In genomic region chr2:241443486-241444223, GRCh38 we compare ENCODE assay signal across 1 cellular context.
TF ChIP-seq lines count a peak whose summit lies in the region.

No MANE protein-coding gene starts in this region.

TF ChIP-seq in K562, 482 proteins besides CTCF, POLR2A, EP300 and RAD21 (continued from another document and continues in another):
- TF ChIP-seq ZBTB40 (IDR thresholded peaks at IDR 0.05) (no peak), ZBTB40 (CRISPR knock-in tag; IDR thresholded peaks at IDR 0.05) (no peak), NUFIP1 (IDR thresholded peaks at IDR 0.05; ENCODE audit: partially characterized antibody) (no peak), ZNF584 (CRISPR knock-in tag; IDR thresholded peaks at IDR 0.05; ENCODE audit: low read depth) (no peak), PTBP1 (IDR thresholded peaks at IDR 0.05; ENCODE audit: low read depth, low read length) (no peak), TCF3 (CRISPR knock-in tag; IDR thresholded peaks at IDR 0.05) (no peak), ATF2 (CRISPR knock-in tag; IDR thresholded peaks at IDR 0.05) (no peak), MECOM (CRISPR knock-in tag; IDR thresholded peaks at IDR 0.05) (no peak), FOXJ2 (tag; IDR thresholded peaks at IDR 0.05) (no peak), NFIC (IDR thresholded peaks at IDR 0.05) (peak; percentile 98), NONO (IDR thresholded peaks at IDR 0.05; ENCODE audit: low read depth in 2 of 2, low read length in 1 of 2) (no peak), ZNF316 (IDR thresholded peaks at IDR 0.05) (peak; percentile 78), IFI16 (CRISPR knock-in tag; IDR thresholded peaks at IDR 0.05) (no peak), TAF9B (IDR thresholded peaks at IDR 0.05; ENCODE audit: partially characterized antibody) (no peak), ZBTB43 (CRISPR knock-in tag; IDR thresholded peaks at IDR 0.05) (no peak), USF1 (CRISPR knock-in tag; IDR thresholded peaks at IDR 0.05) (peak; percentile 44), NFE2 (IDR thresholded peaks at IDR 0.05; ENCODE audit: low read depth) (peak; percentile 47; the same call in 1 of the 2 replicates), ZNF212 (CRISPR knock-in tag; IDR thresholded peaks at IDR 0.05) (no peak), ZBTB1 (CRISPR knock-in tag; IDR thresholded peaks at IDR 0.05; ENCODE audit: borderline replicate concordance, low read depth) (no peak), DDX20 (tag; IDR thresholded peaks at IDR 0.05; ENCODE audit: low read depth) (no peak), ETV5 (CRISPR knock-in tag; IDR thresholded peaks at IDR 0.05; ENCODE audit: low read depth) (no peak), EZH2 (IDR thresholded peaks at IDR 0.05; ENCODE audit: borderline replicate concordance, low read depth, low read length) (no peak), STAT5A (IDR thresholded peaks at IDR 0.05; ENCODE audit: borderline replicate concordance, low read length) (no peak), ZNF695 (CRISPR knock-in tag; IDR thresholded peaks at IDR 0.05) (no peak), BRCA1 (IDR thresholded peaks at IDR 0.05) (no peak), BRCA1 (CRISPR knock-in tag; IDR thresholded peaks at IDR 0.05) (no peak), RHOXF2B (CRISPR knock-in tag; conservative IDR thresholded peaks at IDR 0.05) (no peak), NCOA2 (IDR thresholded peaks at IDR 0.05; ENCODE audit: partially characterized antibody in 2 of 2) (no peak), XRCC3 (IDR thresholded peaks at IDR 0.05) (no peak), MYBL2 (IDR thresholded peaks at IDR 0.05; ENCODE audit: low read depth) (no peak), MYBL2 (CRISPR knock-in tag; IDR thresholded peaks at IDR 0.05; ENCODE audit: borderline replicate concordance) (no peak), TBP (optimal IDR thresholded peaks at IDR 0.05; ENCODE audit: low read depth, low read length) (no peak), KLF10 (CRISPR knock-in tag; IDR thresholded peaks at IDR 0.05) (no peak), ZNF277 (CRISPR knock-in tag; IDR thresholded peaks at IDR 0.05; ENCODE audit: borderline replicate concordance) (no peak), ARNT (IDR thresholded peaks at IDR 0.05) (no peak), ZNF561 (CRISPR knock-in tag; conservative IDR thresholded peaks at IDR 0.05) (no peak), MNT (conservative IDR thresholded peaks at IDR 0.05) (peak; percentile 27 to 43; a peak in 1 of 4 replicates), ARID3B (CRISPR knock-in tag; IDR thresholded peaks at IDR 0.05; ENCODE audit: borderline replicate concordance) (no peak), RCOR1 (IDR thresholded peaks at IDR 0.05; ENCODE audit: borderline replicate concordance in 1 of 2, low read depth in 2 of 2, low read length in 2 of 2) (peak in 1 of 2 experiments; percentile 73; a peak in 2 of 4 replicates), ETV6 (IDR thresholded peaks at IDR 0.05; ENCODE audit: borderline replicate concordance in 1 of 2, low read depth in 2 of 2, low read length in 1 of 2) (no peak), ETV6 (CRISPR knock-in tag; IDR thresholded peaks at IDR 0.05; ENCODE audit: borderline replicate concordance) (no peak), U2AF1 (optimal IDR thresholded peaks at IDR 0.05; ENCODE audit: low read depth, low read length) (no peak), NFIX (CRISPR knock-in tag; IDR thresholded peaks at IDR 0.05; ENCODE audit: low read depth) (peak; percentile 83), IRF1 (CRISPR knock-in tag; IDR thresholded peaks at IDR 0.05; ENCODE audit: borderline replicate concordance) (no peak), ZNF444 (CRISPR knock-in tag; IDR thresholded peaks at IDR 0.05) (no peak), NFRKB (IDR thresholded peaks at IDR 0.05; ENCODE audit: low read depth) (no peak), MTA1 (IDR thresholded peaks at IDR 0.05; ENCODE audit: borderline replicate concordance) (no peak), ZBTB34 (CRISPR knock-in tag; IDR thresholded peaks at IDR 0.05) (no peak), ZNF253 (CRISPR knock-in tag; conservative IDR thresholded peaks at IDR 0.05) (no peak), HNRNPL (IDR thresholded peaks at IDR 0.05; ENCODE audit: low read depth, low read length) (no peak), MAFK (IDR thresholded peaks at IDR 0.05; ENCODE audit: low read length) (peak; percentile 35; the same call in 1 of the 2 replicates), FOXK2 (conservative IDR thresholded peaks at IDR 0.05 in 1 of 2, IDR thresholded peaks at IDR 0.05 in 1 of 2; ENCODE audit: low read depth in 2 of 2) (no peak)
